In the genomic region with DNA sequence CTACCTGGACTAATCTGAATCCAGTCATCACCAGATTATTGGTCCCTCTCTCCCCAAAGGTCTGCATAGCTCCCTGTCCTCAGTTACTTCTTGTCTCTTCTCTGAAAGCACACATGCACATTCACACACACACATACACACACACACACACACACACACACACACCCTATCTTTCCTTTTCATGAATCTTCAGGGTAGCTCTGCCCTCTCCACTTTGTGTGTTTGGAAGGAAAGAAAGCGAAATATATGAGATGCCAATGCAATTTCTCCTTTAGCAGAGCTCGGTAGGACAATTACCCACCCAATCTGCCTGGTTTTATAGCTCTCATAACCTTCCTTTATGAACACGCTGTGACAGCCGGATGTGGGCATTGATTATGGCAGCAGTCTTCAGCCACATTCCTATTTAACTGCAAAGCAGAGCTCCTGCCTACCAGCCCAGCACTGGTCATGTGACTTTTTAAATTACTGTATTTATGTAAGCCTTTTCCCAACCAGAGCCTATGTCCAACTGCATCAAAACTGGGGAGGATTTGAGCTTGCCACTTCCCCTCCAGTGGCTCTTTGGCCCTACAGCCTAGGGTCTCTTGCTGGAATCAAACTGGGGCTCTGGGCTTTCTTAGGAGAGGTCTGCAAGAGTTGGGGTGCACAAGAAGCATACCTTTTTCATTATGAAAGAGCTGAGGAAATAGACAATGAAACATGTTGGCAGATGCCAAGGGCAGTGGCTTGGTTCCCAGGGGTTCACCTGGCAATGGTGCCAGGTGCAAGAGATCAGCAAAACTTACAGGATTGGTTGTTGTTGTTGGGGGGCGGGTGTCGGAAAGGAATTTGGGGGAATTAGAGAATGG, we compare ENCODE assay signal across 8 cellular contexts. TPM values are rescaled to one million over a fixed set of nuclear protein-coding genes. Genes with fewer than 3 reads are reported as not detected.
DNase-seq lines count a peak whose midpoint lies in the region; ATAC-seq and TF ChIP-seq lines count a peak whose summit lies in the region.

No MANE protein-coding gene starts in this region.

- dilution Hi-C loops in mammary epithelial cell (cut with HindIII; ENCODE audit: low sequenced_read_pairs), result no loop called here

- H3K27ac ChIP-seq in OCI-LY7 (ENCODE audit: low read depth, low read length, poor library complexity, severe bottlenecking) (peak overlapping the region; percentile 9), mammary epithelial cell (ENCODE audit: insufficient read depth, low read depth, low read length) (peak overlapping the region; percentile 37), mucosa of rectum (ENCODE audit: low read depth in 2 of 2, low read length in 2 of 2) (peak overlapping the region; percentile 65 to 79)

- in situ Hi-C loops in mammary epithelial cell (cut with MboI; ENCODE audit: low sequenced_read_pairs in 2 of 2), result loop anchor here (25.0 kb wide), 2 partner anchors 410 to 685 kb away; a partner anchor contains a TSS

- H3K27me3 Mint-ChIP-seq in activated T-cell treated with anti-CD3 and anti-CD28 coated beads, Interleukin-2, amount 50 U/mL, for 4 hours (ENCODE audit: low read depth), result no peaks in the 10 kb centered on the region

- CTCF ChIA-PET in OCI-LY7 (lab: Charles Lee; ENCODE audit: unreplicated experiment), result no interaction called here
- CTCF ChIA-PET in mammary epithelial cell (lab: Charles Lee; ENCODE audit: low non-redundant PET), result interaction anchor here (0.6 kb wide), 1 partner anchor 1164 kb away, joined by 7 read pairs; no protein-coding TSS in a partner anchor

- BruUV-seq in OCI-LY7 (replicated peaks; lab: Mats Ljungman, UMichigan) (no TSS peak), mammary epithelial cell (replicated peaks; lab: Mats Ljungman, UMichigan) (no TSS peak)

- peak overlapping the region; percentile 97 for H3K4me3 Mint-ChIP-seq in activated T-cell treated with anti-CD3 and anti-CD28 coated beads, Interleukin-2, amount 50 U/mL, for 4 hours

- H3K36me3 ChIP-seq in OCI-LY7 (ENCODE audit: insufficient read depth, low read length) (peaks cover 36% of the 10 kb centered on the region), mammary epithelial cell (ENCODE audit: insufficient read depth, low read length) (peaks cover 16% of the 10 kb centered on the region), mucosa of rectum (ENCODE audit: control insufficient read depth in 2 of 2, insufficient read depth in 2 of 2, low read length in 2 of 2) (peaks cover 0 to 3% of the 10 kb centered on the region in 2 donors)

- H3K27me3 ChIP-seq in mammary epithelial cell (ENCODE audit: insufficient read depth, low read length) (no peaks in the 10 kb centered on the region), mucosa of rectum (ENCODE audit: control insufficient read depth in 2 of 2, insufficient read depth in 2 of 2, low read length in 2 of 2) (no peaks in the 10 kb centered on the region)

- H3K9ac ChIP-seq in mammary epithelial cell (ENCODE audit: insufficient read depth, low read length), result no peak overlapping the region
- peak overlapping the region; percentile 71 to 82 for H3K9ac ChIP-seq in mucosa of rectum (ENCODE audit: low read depth in 1 of 2, low read length in 2 of 2)

- no peaks in the 10 kb centered on the region for H3K9me3 ChIP-seq in OCI-LY7 (ENCODE audit: low read length)
- H3K9me3 ChIP-seq in mammary epithelial cell (replicated peaks; ENCODE audit: insufficient read depth, low read length), result no peaks in the 10 kb centered on the region
- H3K9me3 ChIP-seq in mucosa of rectum (ENCODE audit: control insufficient read depth in 2 of 2, low read length in 2 of 2), result no peaks in the 10 kb centered on the region

- DNase-seq in activated T-cell treated with anti-CD3 and anti-CD28 coated beads, Interleukin-2, amount 50 U/mL, for 4 hours, result no peak
- DNase-seq in activated T-cell treated with anti-CD3 and anti-CD28 coated beads for 4 hours (no peak), OCI-LY7 (ENCODE audit: low spot score) (peak; percentile 35), mammary epithelial cell (peak; percentile 76), cerebellar nuclear complex (lab: John Stamatoyannopoulos, UW) (no peak)

- peaks cover 25% of the 10 kb centered on the region for H3K36me3 Mint-ChIP-seq in activated T-cell treated with anti-CD3 and anti-CD28 coated beads, Interleukin-2, amount 50 U/mL, for 4 hours (ENCODE audit: insufficient read depth)

- peak overlapping the region; percentile 91 for H3K4me3 ChIP-seq in OCI-LY7 (ENCODE audit: low read depth, low read length, poor library complexity, severe bottlenecking)
- H3K4me3 ChIP-seq in mammary epithelial cell (replicated peaks in 1 of 3; ENCODE audit: insufficient read depth in 1 of 3, low read depth in 2 of 3, low read length in 3 of 3), result no peak overlapping the region
- H3K4me3 ChIP-seq in mucosa of rectum (ENCODE audit: low read length in 2 of 2), result peak overlapping the region; percentile 63 to 88

- TF ChIP-seq CTCF in OCI-LY7 (conservative IDR thresholded peaks at IDR 0.05; ENCODE audit: low read length) (no peak), mammary epithelial cell (conservative IDR thresholded peaks at IDR 0.05 in 1 of 2, IDR thresholded peaks at IDR 0.05 in 1 of 2; ENCODE audit: extremely low read depth in 1 of 2, insufficient read depth in 1 of 2, low read depth in 1 of 2, low read length in 2 of 2) (no peak)

- H3K9me3 Mint-ChIP-seq in activated T-cell treated with anti-CD3 and anti-CD28 coated beads, Interleukin-2, amount 50 U/mL, for 4 hours, result no peaks in the 10 kb centered on the region

- H3K4me1 ChIP-seq in OCI-LY7 (ENCODE audit: insufficient read depth, low read length, poor library complexity, severe bottlenecking) (peaks cover 48% of the 10 kb centered on the region), mammary epithelial cell (ENCODE audit: insufficient read depth, low read length) (peaks cover 51% of the 10 kb centered on the region), mucosa of rectum (ENCODE audit: control insufficient read depth in 2 of 2, insufficient read depth in 2 of 2, low read length in 2 of 2) (peaks cover 40 to 46% of the 10 kb centered on the region in 2 donors)

- POLR2A ChIA-PET in OCI-LY7 (lab: Charles Lee), result interaction anchor here (0.8 to 1.7 kb wide), 4 partner anchors 12 to 36 kb away, joined by 3 to 7 read pairs (median 4); no protein-coding TSS in a partner anchor

- H3K4me2 ChIP-seq in OCI-LY7 (ENCODE audit: low read length) (peak overlapping the region; percentile 81), mammary epithelial cell (ENCODE audit: insufficient read depth, low read depth, low read length) (peak overlapping the region; percentile 97)

- H3K79me2 ChIP-seq in OCI-LY7 (ENCODE audit: insufficient read depth, low read depth, low read length) (peaks cover 38% of the 10 kb centered on the region), mammary epithelial cell (ENCODE audit: insufficient read depth, low read length) (peaks cover 34% of the 10 kb centered on the region)

- 46% methylated on average over 6 of the region's 6 CpGs for WGBS in mammary epithelial cell (ENCODE audit: low coverage, missing lambda C conversion rate)

- H4K20me1 ChIP-seq in OCI-LY7 (ENCODE audit: insufficient read depth, low read length) (peaks cover 14% of the 10 kb centered on the region; the same call in 1 of the 2 replicates), mammary epithelial cell (ENCODE audit: insufficient read depth, low read length) (no peaks in the 10 kb centered on the region)

- peaks cover 49% of the 10 kb centered on the region for H3K4me1 Mint-ChIP-seq in activated T-cell treated with anti-CD3 and anti-CD28 coated beads, Interleukin-2, amount 50 U/mL, for 4 hours (ENCODE audit: low read depth)

- intact Hi-C loops in OCI-LY7 (cut with micrococcal nuclease; ENCODE audit: unreplicated experiment) (loop anchor here (5.0 kb wide), 1 partner anchor 70 kb away; a partner anchor contains a TSS), mammary epithelial cell (cut with micrococcal nuclease) (no loop called here)

- no peaks in the 10 kb centered on the region for H3K9me2 ChIP-seq in OCI-LY7 (ENCODE audit: insufficient read depth, low read length)

- H2AFZ ChIP-seq in OCI-LY7 (ENCODE audit: low read length) (peak overlapping the region; percentile 64; the same call in 1 of the 2 replicates), mammary epithelial cell (ENCODE audit: low read depth, low read length) (peak overlapping the region; percentile 87)

- ATAC-seq in activated T-cell treated with anti-CD3 and anti-CD28 coated beads, Interleukin-2, amount 50 U/mL, for 4 hours, result no peak
- ATAC-seq in HG02970 (IDR thresholded peaks at IDR 0.05; ENCODE audit: low FRiP score, unreplicated experiment), result no peak
- ATAC-seq in HG02885 (IDR thresholded peaks at IDR 0.05; ENCODE audit: poor library complexity, unreplicated experiment), result no peak

RNA-seq across cellular contexts. Expression of a gene that starts 20.8 kb away (rescaled TPM):
- total RNA-seq in activated T-cell treated with anti-CD3 and anti-CD28 coated beads, Interleukin-2, amount 50 U/mL, for 4 hours, result 100 to 1,000 TPM; 201 to 208 (median 202) TPM
- 205 and 276 TPM in 2 replicates for total RNA-seq in OCI-LY7 (2014; rRNA removed; shearing (Covaris generic))
- total RNA-seq in OCI-LY7 (2022) (270 and 274 TPM in 2 replicates), mammary epithelial cell (100 to 1,000 TPM; 118 to 185 TPM)
- 62.8 TPM for polyA plus RNA-seq in mammary epithelial cell
- polyA minus RNA-seq in mammary epithelial cell, result 219 TPM

Comparison
In these comparisons a context has a peak if more than half of its experiments do, and no peak if none do; other contexts are left out.
1. DNase-seq: peak in OCI-LY7 (single experiment) and mammary epithelial cell (single experiment); none in activated T-cell treated with anti-CD3 and anti-CD28 coated beads, Interleukin-2, amount 50 U/mL, for 4 hours (single experiment), activated T-cell treated with anti-CD3 and anti-CD28 coated beads for 4 hours (single experiment) and cerebellar nuclear complex (0 of 2).
2. H3K27ac ChIP-seq: peak in every context shown above with its lines; median percentile 72 in mucosa of rectum; 37 in mammary epithelial cell; 9 in OCI-LY7.
3. H3K4me3 ChIP-seq: peak in OCI-LY7 (single experiment) and mucosa of rectum (2 of 2); none in mammary epithelial cell (0 of 3).